Comparison of ENCODE assay signal across 8 cellular contexts in the genomic region with DNA sequence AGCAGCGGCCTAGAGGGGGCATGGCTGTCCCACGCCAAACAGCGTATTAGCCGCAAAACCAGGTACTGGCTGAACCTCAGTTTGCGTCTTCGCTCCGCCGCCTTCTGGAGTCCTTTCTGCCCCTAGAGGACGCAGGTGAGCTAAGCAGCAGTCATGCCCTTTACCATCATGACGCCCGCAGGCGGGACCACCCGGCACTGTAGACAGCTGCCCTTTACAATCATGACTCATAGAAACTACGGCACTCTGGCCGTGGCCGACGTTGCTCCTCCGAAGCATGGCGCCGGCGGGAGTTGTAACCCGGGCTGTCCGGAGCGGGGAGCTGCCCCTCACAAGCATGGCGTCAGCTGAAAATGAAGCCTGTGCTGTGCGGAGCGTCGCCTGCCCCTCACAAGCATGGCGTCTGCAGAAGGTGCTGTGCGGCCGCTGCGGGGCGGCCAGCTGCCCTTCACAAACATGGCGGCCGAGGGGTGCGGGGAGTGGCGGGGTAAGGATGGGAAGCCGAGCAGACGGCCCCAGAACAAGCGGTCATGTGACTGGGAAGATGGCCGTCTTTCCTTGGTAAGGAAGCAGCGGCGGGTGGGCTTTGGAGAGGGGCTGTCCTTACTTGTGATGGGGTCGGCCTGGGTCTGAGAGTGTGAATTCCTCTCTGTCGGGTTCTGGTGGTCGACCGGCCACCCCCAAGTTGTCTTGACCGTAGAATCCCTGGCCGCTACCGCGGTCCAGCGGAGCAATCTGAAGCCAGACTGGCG. TPM values are rescaled to one million over a fixed set of nuclear protein-coding genes. Genes with fewer than 3 reads are reported as not detected.
DNase-seq lines count a peak whose midpoint lies in the region; ATAC-seq and TF ChIP-seq lines count a peak whose summit lies in the region.

A gene with protein sequence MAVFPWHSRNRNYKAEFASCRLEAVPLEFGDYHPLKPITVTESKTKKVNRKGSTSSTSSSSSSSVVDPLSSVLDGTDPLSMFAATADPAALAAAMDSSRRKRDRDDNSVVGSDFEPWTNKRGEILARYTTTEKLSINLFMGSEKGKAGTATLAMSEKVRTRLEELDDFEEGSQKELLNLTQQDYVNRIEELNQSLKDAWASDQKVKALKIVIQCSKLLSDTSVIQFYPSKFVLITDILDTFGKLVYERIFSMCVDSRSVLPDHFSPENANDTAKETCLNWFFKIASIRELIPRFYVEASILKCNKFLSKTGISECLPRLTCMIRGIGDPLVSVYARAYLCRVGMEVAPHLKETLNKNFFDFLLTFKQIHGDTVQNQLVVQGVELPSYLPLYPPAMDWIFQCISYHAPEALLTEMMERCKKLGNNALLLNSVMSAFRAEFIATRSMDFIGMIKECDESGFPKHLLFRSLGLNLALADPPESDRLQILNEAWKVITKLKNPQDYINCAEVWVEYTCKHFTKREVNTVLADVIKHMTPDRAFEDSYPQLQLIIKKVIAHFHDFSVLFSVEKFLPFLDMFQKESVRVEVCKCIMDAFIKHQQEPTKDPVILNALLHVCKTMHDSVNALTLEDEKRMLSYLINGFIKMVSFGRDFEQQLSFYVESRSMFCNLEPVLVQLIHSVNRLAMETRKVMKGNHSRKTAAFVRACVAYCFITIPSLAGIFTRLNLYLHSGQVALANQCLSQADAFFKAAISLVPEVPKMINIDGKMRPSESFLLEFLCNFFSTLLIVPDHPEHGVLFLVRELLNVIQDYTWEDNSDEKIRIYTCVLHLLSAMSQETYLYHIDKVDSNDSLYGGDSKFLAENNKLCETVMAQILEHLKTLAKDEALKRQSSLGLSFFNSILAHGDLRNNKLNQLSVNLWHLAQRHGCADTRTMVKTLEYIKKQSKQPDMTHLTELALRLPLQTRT (plus strand): TSS at position 518 of the 752 bp plus-strand sequence. CDS start 27 bp downstream, at position 545.

- no peaks in the 10 kb centered on the region for H3K9me3 ChIP-seq in osteoblast (ENCODE audit: low read depth, low read length)
- H3K9me3 ChIP-seq in thoracic aorta: no peaks in the 10 kb centered on the region

- H3K4me2 ChIP-seq in osteoblast (ENCODE audit: insufficient read depth, low read length): peak within 1 kb of the TSS; percentile 89

- no peaks in the 10 kb centered on the region for H3K27me3 Mint-ChIP-seq in activated naive CD8-positive, alpha-beta T cell treated with anti-CD3 and anti-CD28 coated beads for 36 hours

- H3K79me2 ChIP-seq in osteoblast (ENCODE audit: insufficient read depth, low read length): peaks cover 34% of the 10 kb centered on the region

- H3K4me1 Mint-ChIP-seq in activated naive CD8-positive, alpha-beta T cell treated with anti-CD3 and anti-CD28 coated beads for 36 hours: peaks cover 16% of the 10 kb centered on the region

- H3K4me3 Mint-ChIP-seq in activated naive CD8-positive, alpha-beta T cell treated with anti-CD3 and anti-CD28 coated beads for 36 hours: peak within 1 kb of the TSS; percentile 86

- no peaks in the 10 kb centered on the region for H3K36me3 Mint-ChIP-seq in activated naive CD8-positive, alpha-beta T cell treated with anti-CD3 and anti-CD28 coated beads for 36 hours

- no peaks in the 10 kb centered on the region for H3K9me3 Mint-ChIP-seq in activated naive CD8-positive, alpha-beta T cell treated with anti-CD3 and anti-CD28 coated beads for 36 hours

- peak within 1 kb of the TSS; percentile 72 for H3K27ac Mint-ChIP-seq in activated naive CD8-positive, alpha-beta T cell treated with anti-CD3 and anti-CD28 coated beads for 36 hours

- H3K36me3 ChIP-seq in osteoblast (ENCODE audit: insufficient read depth, low read length) (peaks cover 4% of the 10 kb centered on the region), thoracic aorta (no peaks in the 10 kb centered on the region)

- ATAC-seq in HG02610 (IDR thresholded peaks at IDR 0.05; ENCODE audit: unreplicated experiment) (peak; percentile 97), thoracic aorta (ENCODE audit: insufficient number of reproducible peaks, low FRiP score, low read depth) (peak; percentile 99)

- H3K27me3 ChIP-seq in osteoblast (ENCODE audit: insufficient read depth, low read length) (no peaks in the 10 kb centered on the region), thoracic aorta (replicated peaks; ENCODE audit: insufficient read depth) (no peaks in the 10 kb centered on the region)

- TF ChIP-seq CTCF in osteoblast (IDR thresholded peaks at IDR 0.05; ENCODE audit: extremely low read depth, low read depth, low read length): peak; percentile 62
- TF ChIP-seq CTCF in thoracic aorta (IDR thresholded peaks at IDR 0.05): peak; percentile 68

- H4K20me1 ChIP-seq in osteoblast (ENCODE audit: insufficient read depth, low read length): peaks cover 7% of the 10 kb centered on the region

- peak; percentile 97 for DNase-seq in NCI-H1092 treated with DMSO at 0.1 percent for 48 hours (lab: John Stamatoyannopoulos, UW)
- peak; percentile 85 for DNase-seq in SKM-1 treated with dmso at 0.1 percent for 144 hours (lab: John Stamatoyannopoulos, UW; ENCODE audit: unreplicated experiment)
- peak; percentile 96 for DNase-seq in activated naive CD8-positive, alpha-beta T cell treated with anti-CD3 and anti-CD28 coated beads for 36 hours
- peak; percentile 98 for DNase-seq in glomerular visceral epithelial cell (ENCODE audit: extremely low spot score)
- peak; percentile 95 for DNase-seq in osteoblast (ENCODE audit: insufficient read length, low spot score, missing footprints)
- DNase-seq in thoracic aorta (ENCODE audit: low spot score): peak; percentile 95

- peak; percentile 49 for TF ChIP-seq POLR2A in GM10847 (IDR thresholded peaks at IDR 0.05; ENCODE audit: extremely low read depth, insufficient read length)

- peak within 1 kb of the TSS; percentile 98 for H2AFZ ChIP-seq in osteoblast (ENCODE audit: low read length)

- H3K27ac ChIP-seq in osteoblast (ENCODE audit: low read depth, low read length) (peak within 1 kb of the TSS; percentile 89), thoracic aorta (peak within 1 kb of the TSS; percentile 86 to 91)

- H3K4me1 ChIP-seq in osteoblast (ENCODE audit: insufficient read depth, low read length) (peaks cover 3% of the 10 kb centered on the region), thoracic aorta (ENCODE audit: control insufficient read depth in 1 of 2, low read depth in 2 of 2) (peaks cover 7 to 12% of the 10 kb centered on the region in 2 donors)

- H3K4me3 ChIP-seq in osteoblast (ENCODE audit: insufficient read depth, low read length) (peak within 1 kb of the TSS; percentile 91), thoracic aorta (peak within 1 kb of the TSS; percentile 85)

RNA-seq across cellular contexts. Expression of the gene that starts here (rescaled TPM):
- 10 to 100 TPM; 30.2 to 34.1 TPM for total RNA-seq in activated naive CD8-positive, alpha-beta T cell treated with anti-CD3 and anti-CD28 coated beads for 36 hours
- total RNA-seq in osteoblast (64.8 and 65.7 TPM in 2 replicates), thoracic aorta (10 to 100 TPM; 38.2 to 41.6 TPM)

Comparison
In these comparisons a context has a peak if more than half of its experiments do, and no peak if none do; other contexts are left out.
1. Peak in every context shown above with its lines: DNase-seq, ATAC-seq, H3K4me3 ChIP-seq and H3K27ac ChIP-seq.